Comparison of ENCODE assay signal across 17 cellular contexts in genomic region chr12:45331552-45331951, GRCh38.
DNase-seq lines count a peak whose midpoint lies in the region; ATAC-seq and FAIRE-seq lines count a peak whose summit lies in the region.
"Had no signal": no experiment of that assay in that cellular context is flagged by ENCODE, and none has a peak within 500 bp of the region (broad histone marks: within the 10 kb centered on the region; RNA-seq: fewer than 3 reads in every experiment).

No MANE protein-coding gene starts in this region.

- intact Hi-C loops in cardiac septum (cut with DNase I), result no loop called here

- peak; percentile 70 for FAIRE-seq in GM18507 (lab: Jason Lieb, UNC)

- DNase-seq in GM18507 (ENCODE audit: extremely low spot score, insufficient read length, low read depth) (no peak), cardiac septum (ENCODE audit: low spot score) (no peak), NCI-H1417 treated with DMSO at 0.1 percent for 48 hours (lab: John Stamatoyannopoulos, UW) (no peak), HuH-7.5 (ENCODE audit: low spot score) (no peak)
- DNase-seq: DMS 273 treated with DMSO at 0.1 percent for 48 hours, MG63, NCI-H1105 treated with DMSO at 0.1 percent for 48 hours, NCI-H187 treated with DMSO at 0.1 percent for 48 hours, NCI-H446, NCI-H748 treated with DMSO at 0.1 percent for 48 hours, PC-3, T-helper 9 cell had no signal

- ATAC-seq in GM21423 (IDR thresholded peaks at IDR 0.05; ENCODE audit: unreplicated experiment), result peak; percentile 61
- ATAC-seq in HG03378 (IDR thresholded peaks at IDR 0.05; ENCODE audit: unreplicated experiment), result peak; percentile 52
- peak; percentile 33 for ATAC-seq in esophagus mucosa
- no peak for ATAC-seq in HG03108 (IDR thresholded peaks at IDR 0.05; ENCODE audit: unreplicated experiment)
- ATAC-seq: GM23338, PC-3 had no signal
